11 cellular contexts compared by ENCODE assay signal in the genomic region with DNA sequence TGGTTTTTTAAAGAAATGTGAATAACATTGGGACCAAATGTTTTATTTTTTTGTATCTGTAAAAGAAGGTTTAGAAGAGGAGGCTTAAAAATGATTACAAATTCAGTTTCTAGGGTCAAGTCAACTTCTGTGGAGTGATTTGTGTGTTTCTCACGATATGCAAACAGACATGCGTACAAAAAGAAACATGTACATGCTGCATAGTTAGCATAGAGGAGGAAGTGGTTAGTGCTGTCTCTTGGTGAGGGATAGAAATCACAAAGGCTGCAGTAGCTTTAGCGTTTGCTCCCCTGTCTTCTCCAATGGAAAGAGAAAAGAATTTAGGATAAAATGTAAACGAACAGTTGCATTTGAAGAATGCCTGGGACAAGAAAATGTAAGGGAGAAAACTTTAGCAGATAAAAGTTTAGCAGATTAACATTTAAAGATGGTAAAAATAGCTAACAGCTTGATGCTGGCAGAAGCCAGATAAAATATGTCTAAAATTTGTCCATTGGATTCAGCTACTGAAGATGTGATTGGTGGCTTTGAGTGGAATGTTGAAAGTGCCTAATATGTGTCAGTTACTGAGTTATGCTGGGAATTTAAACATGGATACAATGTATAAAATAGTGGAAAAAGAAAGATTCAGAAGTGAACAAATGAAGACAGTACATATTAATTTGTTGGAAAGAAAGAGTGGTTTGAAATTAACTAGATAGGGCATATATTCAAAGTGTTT. TPM values are rescaled to one million over a fixed set of nuclear protein-coding genes. Genes with fewer than 3 reads are reported as not detected.
A peak's percentile ranks its signal among the peaks of the same experiment; 100 is the strongest.
DNase-seq lines count a peak whose midpoint lies in the region; ATAC-seq and TF ChIP-seq lines count a peak whose summit lies in the region.
"Had no signal": no experiment of that assay in that cellular context is flagged by ENCODE, and none has a peak within 500 bp of the region (broad histone marks: within the 10 kb centered on the region; RNA-seq: fewer than 3 reads in every experiment).

No MANE protein-coding gene starts in this region.

- H3K4me1 Mint-ChIP-seq in activated CD4-positive, alpha-beta T cell treated with anti-CD3 and anti-CD28 coated beads, Interleukin-2, amount 10 ng/mL, durations not matched to agents 24 days and 14 days, result peaks cover 40% of the 10 kb centered on the region
- H3K4me1 Mint-ChIP-seq in activated B cell treated with CpG ODN at 0.5 μM for 24 hours, result peaks cover 46% of the 10 kb centered on the region

- intact Hi-C loops in activated CD4-positive, alpha-beta T cell treated with anti-CD3 and anti-CD28 coated beads, Interleukin-2, amount 10 ng/mL, durations not matched to agents 24 days and 14 days (cut with micrococcal nuclease), result no loop called here
- intact Hi-C loops in activated B cell treated with CpG ODN at 0.5 μM for 24 hours (cut with micrococcal nuclease) (loop anchor here (1.0 to 2.0 kb wide), 2 partner anchors 13 to 187 kb away; no protein-coding TSS in a partner anchor), left ventricle myocardium inferior (cut with micrococcal nuclease) (no loop called here)

- peak; percentile 76 for DNase-seq in activated CD4-positive, alpha-beta T cell treated with anti-CD3 and anti-CD28 coated beads, Interleukin-2, amount 10 ng/mL, durations not matched to agents 24 days and 14 days
- no peak for DNase-seq in activated CD4-positive, alpha-beta T cell treated with anti-CD3 and anti-CD28 coated beads for 4 hours
- DNase-seq in activated B cell treated with CpG ODN at 0.5 μM for 24 hours, result no peak
- peak; percentile 13 for DNase-seq in pons (ENCODE audit: low spot score)
- DNase-seq in left ventricle myocardium inferior, result no peak
- no peak for DNase-seq in RWPE1 (ENCODE audit: low spot score)
- DNase-seq in SK-N-DZ (ENCODE audit: low spot score), result no peak
- DNase-seq: kidney, NCI-H2171 treated with DMSO at 0.1 percent for 48 hours had no signal

- POLR2A ChIA-PET in activated B cell treated with CpG ODN at 0.5 μM for 24 hours (lab: Charles Lee), result interaction anchor here (0.5 to 3.4 kb wide), 6 partner anchors 24 to 183 kb away, joined by 3 to 17 read pairs (median 4); a partner anchor contains a TSS
- POLR2A ChIA-PET in RWPE1 (lab: Yijun Ruan, JAX; ENCODE audit: low non-redundant PET), result no interaction called here

- no peak overlapping the region for H3K4me3 ChIP-seq in left ventricle myocardium inferior

- no peaks in the 10 kb centered on the region for H3K27me3 Mint-ChIP-seq in activated CD4-positive, alpha-beta T cell treated with anti-CD3 and anti-CD28 coated beads, Interleukin-2, amount 10 ng/mL, durations not matched to agents 24 days and 14 days
- H3K27me3 Mint-ChIP-seq in activated B cell treated with CpG ODN at 0.5 μM for 24 hours, result no peaks in the 10 kb centered on the region
- H3K27me3 Mint-ChIP-seq: dendritic cell treated with granulocyte-macrophage colony-stimulating factor and Interleukin-4, amounts not matched to agents 40 ng/mL and 50 ng/mL, for 4 days had no signal

- no peaks in the 10 kb centered on the region for H3K9me3 ChIP-seq in left ventricle myocardium inferior (replicated peaks)

- CTCF ChIA-PET in activated B cell treated with CpG ODN at 0.5 μM for 24 hours (lab: Charles Lee), result interaction anchor here (1.3 to 1.9 kb wide), 3 partner anchors 44 to 186 kb away, joined by 4 to 9 read pairs (median 5); no protein-coding TSS in a partner anchor
- CTCF ChIA-PET in RWPE1 (lab: Yijun Ruan, JAX), result interaction anchor here (0.7 kb wide), 1 partner anchor 768 kb away, joined by 7 read pairs; no protein-coding TSS in a partner anchor

- peak overlapping the region; percentile 80 for H3K27ac Mint-ChIP-seq in activated CD4-positive, alpha-beta T cell treated with anti-CD3 and anti-CD28 coated beads, Interleukin-2, amount 10 ng/mL, durations not matched to agents 24 days and 14 days
- peak overlapping the region; percentile 82 for H3K27ac Mint-ChIP-seq in activated B cell treated with CpG ODN at 0.5 μM for 24 hours
- H3K27ac Mint-ChIP-seq: dendritic cell treated with granulocyte-macrophage colony-stimulating factor and Interleukin-4, amounts not matched to agents 40 ng/mL and 50 ng/mL, for 4 days had no signal

- ATAC-seq in HG02870 (IDR thresholded peaks at IDR 0.05; ENCODE audit: unreplicated experiment), result peak; percentile 65
- peak; percentile 58 for ATAC-seq in activated B cell treated with CpG ODN at 0.5 μM for 24 hours (ENCODE audit: low read depth)

- H3K27ac ChIP-seq in left ventricle myocardium inferior (replicated peaks), result no peak overlapping the region
- no peak overlapping the region for H3K27ac ChIP-seq in RWPE1

- no peaks in the 10 kb centered on the region for H3K9me3 Mint-ChIP-seq in activated CD4-positive, alpha-beta T cell treated with anti-CD3 and anti-CD28 coated beads, Interleukin-2, amount 10 ng/mL, durations not matched to agents 24 days and 14 days
- H3K9me3 Mint-ChIP-seq in activated B cell treated with CpG ODN at 0.5 μM for 24 hours, result no peaks in the 10 kb centered on the region
- H3K9me3 Mint-ChIP-seq: dendritic cell treated with granulocyte-macrophage colony-stimulating factor and Interleukin-4, amounts not matched to agents 40 ng/mL and 50 ng/mL, for 4 days had no signal

- no peaks in the 10 kb centered on the region for H3K27me3 ChIP-seq in left ventricle myocardium inferior (ENCODE audit: low read depth)

- H3K4me3 Mint-ChIP-seq in activated CD4-positive, alpha-beta T cell treated with anti-CD3 and anti-CD28 coated beads, Interleukin-2, amount 10 ng/mL, durations not matched to agents 24 days and 14 days, result peak overlapping the region; percentile 42
- peak overlapping the region; percentile 29 for H3K4me3 Mint-ChIP-seq in activated B cell treated with CpG ODN at 0.5 μM for 24 hours
- H3K4me3 Mint-ChIP-seq: dendritic cell treated with granulocyte-macrophage colony-stimulating factor and Interleukin-4, amounts not matched to agents 40 ng/mL and 50 ng/mL, for 4 days had no signal

- peaks cover 53% of the 10 kb centered on the region for H3K36me3 Mint-ChIP-seq in activated CD4-positive, alpha-beta T cell treated with anti-CD3 and anti-CD28 coated beads, Interleukin-2, amount 10 ng/mL, durations not matched to agents 24 days and 14 days (ENCODE audit: low read depth)
- peaks cover 59% of the 10 kb centered on the region for H3K36me3 Mint-ChIP-seq in activated B cell treated with CpG ODN at 0.5 μM for 24 hours (ENCODE audit: low read depth)

- no peaks in the 10 kb centered on the region for H3K4me1 ChIP-seq in left ventricle myocardium inferior

- H3K36me3 ChIP-seq in left ventricle myocardium inferior, result peaks cover 17% of the 10 kb centered on the region

- no peak for TF ChIP-seq CTCF in activated B cell treated with CpG ODN at 0.5 μM for 24 hours (IDR thresholded peaks at IDR 0.05)
- TF ChIP-seq CTCF in left ventricle myocardium inferior (IDR thresholded peaks at IDR 0.05; ENCODE audit: borderline replicate concordance), result no peak
- TF ChIP-seq CTCF in RWPE1 (conservative IDR thresholded peaks at IDR 0.05; ENCODE audit: low read depth), result no peak

RNA-seq across cellular contexts. Expression of a gene that starts 44.9 kb away (rescaled TPM):
- total RNA-seq in activated CD4-positive, alpha-beta T cell treated with anti-CD3 and anti-CD28 coated beads, Interleukin-2, amount 10 ng/mL, durations not matched to agents 24 days and 14 days, result 22.7 and 24.9 TPM in 2 replicates
- total RNA-seq in activated B cell treated with CpG ODN at 0.5 μM for 24 hours, result 61.6 and 75.6 TPM in 2 replicates
- 8.6 TPM for total RNA-seq in left ventricle myocardium inferior
- polyA plus RNA-seq in SK-N-DZ (2014; cell fraction: cytosol; rRNA removed), result 12.8 and 15.4 TPM in 2 replicates
- polyA plus RNA-seq in SK-N-DZ (2014; cell fraction: nucleus; rRNA removed), result 18.0 and 19.4 TPM in 2 replicates

Comparison
In these comparisons a context has a peak if more than half of its experiments do, and no peak if none do; other contexts are left out.
1. DNase-seq: peak in activated CD4-positive, alpha-beta T cell treated with anti-CD3 and anti-CD28 coated beads, Interleukin-2, amount 10 ng/mL, durations not matched to agents 24 days and 14 days (single experiment) and pons (single experiment); none in activated CD4-positive, alpha-beta T cell treated with anti-CD3 and anti-CD28 coated beads for 4 hours (0 of 2), activated B cell treated with CpG ODN at 0.5 μM for 24 hours (single experiment), left ventricle myocardium inferior (single experiment), RWPE1 (single experiment) and SK-N-DZ (single experiment).